ENCODE assay signal across 23 cellular contexts in genomic region chr10:8712653-8713052, GRCh38.
"Had no signal": no experiment of that assay in that cellular context is flagged by ENCODE, and none has a peak within 500 bp of the region (broad histone marks: within the 10 kb centered on the region; RNA-seq: fewer than 3 reads in every experiment).

No MANE protein-coding gene starts in this region.

- ATAC-seq: activated CD4-positive, alpha-beta T cell treated with anti-CD3 and anti-CD28 coated beads for 36 hours; activated CD8-positive, alpha-beta T cell treated with anti-CD3 and anti-CD28 coated beads for 36 hours; activated T-cell treated with anti-CD3 and anti-CD28 coated beads, Interleukin-2, amount 50 U/mL, for 72 hours had no signal

- H3K4me1 Mint-ChIP-seq: activated CD4-positive, alpha-beta T cell treated with anti-CD3 and anti-CD28 coated beads for 36 hours; activated naive CD4-positive, alpha-beta T cell treated with anti-CD3 and anti-CD28 coated beads, Interleukin-2, amount 10 ng/mL, durations not matched to agents 7 days and 5 days; activated naive CD8-positive, alpha-beta T cell treated with anti-CD3 and anti-CD28 coated beads for 36 hours had no signal

- H3K4me3 ChIP-seq: cardiac muscle cell had no signal

- H3K4me3 Mint-ChIP-seq: activated CD4-positive, alpha-beta T cell treated with anti-CD3 and anti-CD28 coated beads for 36 hours; activated CD8-positive, alpha-beta T cell treated with anti-CD3 and anti-CD28 coated beads for 36 hours; activated naive CD4-positive, alpha-beta T cell treated with anti-CD3 and anti-CD28 coated beads, Interleukin-2, amount 10 ng/mL, durations not matched to agents 7 days and 5 days; activated naive CD8-positive, alpha-beta T cell treated with anti-CD3 and anti-CD28 coated beads for 36 hours; activated T-cell treated with anti-CD3 and anti-CD28 coated beads, Interleukin-2, amount 50 U/mL, for 72 hours had no signal

- H3K36me3 Mint-ChIP-seq: activated naive CD4-positive, alpha-beta T cell treated with anti-CD3 and anti-CD28 coated beads, Interleukin-2, amount 10 ng/mL, durations not matched to agents 7 days and 5 days; activated naive CD8-positive, alpha-beta T cell treated with anti-CD3 and anti-CD28 coated beads for 36 hours had no signal

- H3K27me3 Mint-ChIP-seq: activated naive CD4-positive, alpha-beta T cell treated with anti-CD3 and anti-CD28 coated beads, Interleukin-2, amount 10 ng/mL, durations not matched to agents 7 days and 5 days had no signal

- H3K27ac ChIP-seq: brain microvascular endothelial cell, cardiac muscle cell, VCaP had no signal

- H3K27ac Mint-ChIP-seq: activated CD4-positive, alpha-beta T cell treated with anti-CD3 and anti-CD28 coated beads for 36 hours; activated CD8-positive, alpha-beta T cell treated with anti-CD3 and anti-CD28 coated beads for 36 hours; activated naive CD4-positive, alpha-beta T cell treated with anti-CD3 and anti-CD28 coated beads, Interleukin-2, amount 10 ng/mL, durations not matched to agents 7 days and 5 days; activated naive CD8-positive, alpha-beta T cell treated with anti-CD3 and anti-CD28 coated beads for 36 hours; activated T-cell treated with anti-CD3 and anti-CD28 coated beads, Interleukin-2, amount 50 U/mL, for 72 hours; activated T-helper 2 cell treated with anti-CD3 and anti-CD28 coated beads, Interferon-gamma antibody, Interleukin-2, Interleukin-4, amounts not matched to agents 10 μg/mL and 5 μg/mL and 100 μg/mL, durations not matched to agents 14 hours and 24 hours and 36 hours had no signal

- H3K36me3 ChIP-seq: brain microvascular endothelial cell, cardiac muscle cell had no signal

- H3K9me3 Mint-ChIP-seq: activated CD8-positive, alpha-beta T cell treated with anti-CD3 and anti-CD28 coated beads for 36 hours; activated naive CD4-positive, alpha-beta T cell treated with anti-CD3 and anti-CD28 coated beads, Interleukin-2, amount 10 ng/mL, durations not matched to agents 7 days and 5 days; activated naive CD8-positive, alpha-beta T cell treated with anti-CD3 and anti-CD28 coated beads for 36 hours had no signal

- H3K27me3 ChIP-seq: brain microvascular endothelial cell, cardiac muscle cell had no signal

- DNase-seq: activated CD4-positive, alpha-beta T cell treated with anti-CD3 and anti-CD28 coated beads for 36 hours; activated CD4-positive, alpha-beta T cell treated with anti-CD3 and anti-CD28 coated beads, Interleukin-2, amount 50 U/mL, for 1 hour; activated CD8-positive, alpha-beta memory T cell treated with anti-CD3 and anti-CD28 coated beads, Interleukin-2, amount 50 U/mL, for 4 hours; activated CD8-positive, alpha-beta T cell treated with anti-CD3 and anti-CD28 coated beads for 36 hours; activated gamma-delta T cell treated with Interleukin-2 at 50 U/mL for 16 hours; activated naive CD4-positive, alpha-beta T cell treated with anti-CD3 and anti-CD28 coated beads, Interleukin-2, amount 10 ng/mL, durations not matched to agents 7 days and 5 days; activated naive CD8-positive, alpha-beta T cell treated with anti-CD3 and anti-CD28 coated beads for 36 hours; activated T-cell treated with anti-CD3 and anti-CD28 coated beads, Interleukin-2, amount 50 U/mL, for 72 hours; brain microvascular endothelial cell; KG1; NCI-H1092; NCI-H1417; NCI-H1930; NCI-H2171; NCI-H2227 treated with DMSO at 0.1 percent for 48 hours; NCI-H446 treated with DMSO at 0.1 percent for 48 hours; NCI-H524 treated with DMSO at 0.1 percent for 48 hours; NCI-H82; SHP77 treated with DMSO at 0.1 percent for 48 hours; T-helper 1 cell had no signal
